Comparison of ENCODE assay signal across 14 cellular contexts in genomic region chr11:125214466-125215204, GRCh38. TPM values are rescaled to one million over a fixed set of nuclear protein-coding genes. Genes with fewer than 3 reads are reported as not detected.
DNase-seq lines count a peak whose midpoint lies in the region; ATAC-seq and TF ChIP-seq lines count a peak whose summit lies in the region.
"Had no signal": no experiment of that assay in that cellular context is flagged by ENCODE, and none has a peak within 500 bp of the region (broad histone marks: within the 10 kb centered on the region; RNA-seq: fewer than 3 reads in every experiment).

No MANE protein-coding gene starts in this region.

- POLR2A ChIA-PET in Caco-2 (lab: Charles Lee) = no interaction called here

- no peaks in the 10 kb centered on the region for H3K79me2 ChIP-seq in hepatocyte

- H4K8ac ChIP-seq in neuronal stem cell (ENCODE audit: low read depth, low read length) = no peak overlapping the region

- H3K23ac ChIP-seq in neuronal stem cell (ENCODE audit: low read depth, low read length, poor library complexity) = peak overlapping the region; percentile 8

- H3K27me3 Mint-ChIP-seq in Caco-2 (ENCODE audit: insufficient read depth, unreplicated experiment) = peaks cover 20% of the 10 kb centered on the region

- no peaks in the 10 kb centered on the region for H3K4me1 Mint-ChIP-seq in Caco-2 (ENCODE audit: low read depth, unreplicated experiment)
- H3K4me1 Mint-ChIP-seq: naive thymus-derived CD4-positive, alpha-beta T cell; T-cell had no signal

- H3K4ac ChIP-seq in neuronal stem cell (ENCODE audit: low read length) = no peak overlapping the region

- H2AFZ ChIP-seq in hepatocyte (peak overlapping the region; percentile 41), neuronal stem cell (ENCODE audit: low read length) (no peak overlapping the region)

- no peak overlapping the region for H3K14ac ChIP-seq in neuronal stem cell (ENCODE audit: low read length)

- peak; percentile 61 for DNase-seq in Right ventricle myocardium superior
- DNase-seq in cardiac septum (ENCODE audit: low spot score) = no peak
- no peak for DNase-seq in hepatocyte (ENCODE audit: low spot score)
- DNase-seq in neuronal stem cell (ENCODE audit: low spot score) = peak; percentile 51
- DNase-seq in aorta = peak in 1 of 2 donors; percentile 65
- no peak for DNase-seq in Caco-2
- no peak for DNase-seq in caudate nucleus (lab: John Stamatoyannopoulos, UW)
- DNase-seq: activated effector memory CD4-positive, alpha-beta T cell treated with anti-CD3 and anti-CD28 coated beads, Interleukin-2, amount 50 U/mL, for 16 hours; naive thymus-derived CD4-positive, alpha-beta T cell; NCI-H2081; stimulated activated naive CD8-positive, alpha-beta T cell treated with anti-CD3 and anti-CD28 coated beads, Interleukin-15, Interleukin-2, amounts not matched to agents 100 U/mL and 50 U/mL, for 24 hours; T-cell had no signal

- H3K18ac ChIP-seq in neuronal stem cell (ENCODE audit: low read length) = peak overlapping the region; percentile 64

- H3K36me3 ChIP-seq in hepatocyte (replicated peaks; ENCODE audit: insufficient read depth, low read depth) (no peaks in the 10 kb centered on the region), neuronal stem cell (replicated peaks in 1 of 2; ENCODE audit: control insufficient read depth in 2 of 2, insufficient read depth in 2 of 2, low read length in 2 of 2) (peaks cover 0 to 3% of the 10 kb centered on the region in 2 donors), aorta (ENCODE audit: control insufficient read depth in 1 of 2, insufficient read depth in 2 of 2, low read length in 1 of 2) (no peaks in the 10 kb centered on the region), Caco-2 (ENCODE audit: control insufficient read depth, insufficient read depth, low read length) (no peaks in the 10 kb centered on the region)

- peak overlapping the region; percentile 83 for H3K27ac ChIP-seq in hepatocyte
- peak overlapping the region; percentile 47 for H3K27ac ChIP-seq in neuronal stem cell (replicated peaks; ENCODE audit: low read length)
- no peak overlapping the region for H3K27ac ChIP-seq in aorta (ENCODE audit: low read depth in 1 of 2, low read length in 2 of 2)
- H3K27ac ChIP-seq in caudate nucleus (ENCODE audit: low read depth, low read length) = no peak overlapping the region

- H3K36me3 Mint-ChIP-seq in Caco-2 (ENCODE audit: insufficient read depth, unreplicated experiment) = no peaks in the 10 kb centered on the region
- H3K36me3 Mint-ChIP-seq: naive thymus-derived CD4-positive, alpha-beta T cell; T-cell had no signal

- no peaks in the 10 kb centered on the region for H3K27me3 ChIP-seq in hepatocyte
- no peaks in the 10 kb centered on the region for H3K27me3 ChIP-seq in neuronal stem cell (ENCODE audit: control insufficient read depth in 3 of 3, insufficient read depth in 3 of 3, low read depth in 1 of 3, low read length in 3 of 3)
- no peaks in the 10 kb centered on the region for H3K27me3 ChIP-seq in aorta (ENCODE audit: control insufficient read depth in 1 of 2, insufficient read depth in 2 of 2, low read length in 1 of 2)
- peaks cover 2% of the 10 kb centered on the region for H3K27me3 ChIP-seq in Caco-2 (replicated peaks; ENCODE audit: control insufficient read depth, insufficient read depth, low read length)

- H3K4me2 ChIP-seq in hepatocyte (peak overlapping the region; percentile 60), neuronal stem cell (ENCODE audit: insufficient read depth, low read length, poor library complexity, severe bottlenecking) (peak overlapping the region; percentile 41)

- H4K91ac ChIP-seq in neuronal stem cell (ENCODE audit: low read depth, low read length, poor library complexity) = no peak overlapping the region

- BruUV-seq in Caco-2 (replicated peaks; lab: Mats Ljungman, UMichigan) = no TSS peak

- H3K9me2 ChIP-seq in hepatocyte (replicated peaks; ENCODE audit: insufficient read depth) = no peaks in the 10 kb centered on the region

- 41% methylated on average over 11 of the region's 11 CpGs for WGBS in hepatocyte (ENCODE audit: low lambda C conversion rate, missing lambda C conversion rate)
- no CpG with 5 or more reads among the region's 11 CpGs for WGBS in neuronal stem cell (ENCODE audit: extremely low coverage in 2 of 2, insufficient read length in 2 of 2, insufficient replicate concordance in 1 of 2), 2 donors
- 23 to 26% methylated on average over 11 of the region's 11 CpGs for WGBS in aorta, 2 donors

- no peak overlapping the region for H3K4me3 Mint-ChIP-seq in Caco-2 (ENCODE audit: unreplicated experiment)
- H3K4me3 Mint-ChIP-seq: naive thymus-derived CD4-positive, alpha-beta T cell; T-cell had no signal

- no peak overlapping the region for H2BK12ac ChIP-seq in neuronal stem cell (ENCODE audit: low read length)

- H2BK5ac ChIP-seq in neuronal stem cell (ENCODE audit: low read length) = no peak overlapping the region

- H3K9me3 ChIP-seq in hepatocyte (ENCODE audit: low read depth) (no peaks in the 10 kb centered on the region), neuronal stem cell (replicated peaks in 1 of 2; ENCODE audit: control insufficient read depth in 2 of 2, insufficient read depth in 1 of 2, low read depth in 1 of 2, low read length in 2 of 2) (no peaks in the 10 kb centered on the region), aorta (ENCODE audit: control insufficient read depth, low read length) (no peaks in the 10 kb centered on the region), Caco-2 (no peaks in the 10 kb centered on the region)

- H3K9me3 Mint-ChIP-seq in Caco-2 (ENCODE audit: unreplicated experiment) = no peaks in the 10 kb centered on the region
- H3K9me3 Mint-ChIP-seq: naive thymus-derived CD4-positive, alpha-beta T cell; T-cell had no signal

- TF ChIP-seq CTCF in hepatocyte (IDR thresholded peaks at IDR 0.05; ENCODE audit: poor library complexity) = no peak
- no peak for TF ChIP-seq CTCF in Caco-2 (IDR thresholded peaks at IDR 0.05; ENCODE audit: insufficient read depth in 1 of 2, low read depth in 1 of 2, low read length in 1 of 2, severe bottlenecking in 1 of 2, unreplicated experiment in 1 of 2)

- H3K4me1 ChIP-seq in hepatocyte (ENCODE audit: insufficient read depth) (peaks cover 27% of the 10 kb centered on the region), neuronal stem cell (ENCODE audit: control insufficient read depth in 2 of 2, insufficient read depth in 1 of 2, low read depth in 1 of 2, low read length in 2 of 2) (peaks cover 52 to 60% of the 10 kb centered on the region in 2 donors), aorta (ENCODE audit: control insufficient read depth in 1 of 2, insufficient read depth in 2 of 2, low read length in 2 of 2) (no peaks in the 10 kb centered on the region), Caco-2 (no peaks in the 10 kb centered on the region)

- H4K20me1 ChIP-seq in hepatocyte (ENCODE audit: insufficient read depth, poor library complexity, severe bottlenecking) = no peaks in the 10 kb centered on the region

- intact Hi-C loops in Right ventricle myocardium superior (cut with DNase I) = no loop called here
- intact Hi-C loops in cardiac septum (cut with DNase I) = no loop called here
- intact Hi-C loops in aorta (cut with DNase I) = no loop called here
- intact Hi-C loops in Caco-2 (cut with micrococcal nuclease; ENCODE audit: unreplicated experiment) = no loop called here

- H3K4me3 ChIP-seq in hepatocyte = no peak overlapping the region
- peak overlapping the region in 1 of 2 donors; percentile 5 for H3K4me3 ChIP-seq in neuronal stem cell (ENCODE audit: low read length in 2 of 2)
- no peak overlapping the region for H3K4me3 ChIP-seq in aorta (ENCODE audit: low read length in 2 of 2)
- H3K4me3 ChIP-seq in Caco-2 (ENCODE audit: low read depth, low read length) = no peak overlapping the region

- CTCF ChIA-PET in Caco-2 (lab: Charles Lee) = no interaction called here

- peaks cover 3% of the 10 kb centered on the region for H3K79me1 ChIP-seq in neuronal stem cell (ENCODE audit: low read depth, low read length)

- no peak overlapping the region for H3K27ac Mint-ChIP-seq in Caco-2 (ENCODE audit: unreplicated experiment)
- H3K27ac Mint-ChIP-seq: naive thymus-derived CD4-positive, alpha-beta T cell had no signal

- H2BK120ac ChIP-seq in neuronal stem cell (ENCODE audit: low read depth, low read length) = no peak overlapping the region

- H3K9ac ChIP-seq in neuronal stem cell (ENCODE audit: low read depth, low read length, poor library complexity) = no peak overlapping the region

- ATAC-seq in Right ventricle myocardium superior (ENCODE audit: poor library complexity) (peak; percentile 82), aorta (ENCODE audit: low FRiP score) (peak; percentile 54), GM18907 (IDR thresholded peaks at IDR 0.05; ENCODE audit: unreplicated experiment) (no peak)
- ATAC-seq: HCT116; naive thymus-derived CD4-positive, alpha-beta T cell; stimulated activated naive CD8-positive, alpha-beta T cell treated with anti-CD3 and anti-CD28 coated beads, Interleukin-15, Interleukin-2, amounts not matched to agents 100 U/mL and 50 U/mL, for 24 hours; T-cell had no signal

- H2BK15ac ChIP-seq in neuronal stem cell (ENCODE audit: low read length) = no peak overlapping the region

- no peak overlapping the region for H2AK5ac ChIP-seq in neuronal stem cell (ENCODE audit: low read depth, low read length)

RNA-seq across cellular contexts. Expression of gene PKNOX2, which starts 50.1 kb away (rescaled TPM):
- total RNA-seq in Right ventricle myocardium superior (5.8 TPM), cardiac septum (7.1 TPM), hepatocyte (3.1 and 4.3 TPM in 2 replicates), aorta (10 to 100 TPM in 1 of 2 donors, 1 to 10 TPM in 1; 7.7 to 19.8 TPM), Caco-2 (2022) (not detected in 2 replicates)
- polyA plus RNA-seq in hepatocyte (2.1 and 3.0 TPM in 2 replicates), aorta (1 to 10 TPM; 1.8 to 3.9 TPM)
- polyA plus RNA-seq in neuronal stem cell (2013, experiment 1 of 2) = 20.5 TPM
- polyA plus RNA-seq in neuronal stem cell (2013, experiment 2 of 2) = 20.4 TPM
- total RNA-seq: naive thymus-derived CD4-positive, alpha-beta T cell had no signal
- polyA plus RNA-seq: naive thymus-derived CD4-positive, alpha-beta T cell had no signal

Comparison
In these comparisons a context has a peak if more than half of its experiments do, and no peak if none do; other contexts are left out.
1. DNase-seq: peak in Right ventricle myocardium superior (single experiment) and neuronal stem cell (single experiment); none in cardiac septum (single experiment), hepatocyte (single experiment), Caco-2 (0 of 2) and caudate nucleus (0 of 61).
2. H3K27ac ChIP-seq: peak in hepatocyte (single experiment) and neuronal stem cell (single experiment); none in aorta (0 of 2) and caudate nucleus (single experiment).